26 cellular contexts compared by ENCODE assay signal in the genomic region with DNA sequence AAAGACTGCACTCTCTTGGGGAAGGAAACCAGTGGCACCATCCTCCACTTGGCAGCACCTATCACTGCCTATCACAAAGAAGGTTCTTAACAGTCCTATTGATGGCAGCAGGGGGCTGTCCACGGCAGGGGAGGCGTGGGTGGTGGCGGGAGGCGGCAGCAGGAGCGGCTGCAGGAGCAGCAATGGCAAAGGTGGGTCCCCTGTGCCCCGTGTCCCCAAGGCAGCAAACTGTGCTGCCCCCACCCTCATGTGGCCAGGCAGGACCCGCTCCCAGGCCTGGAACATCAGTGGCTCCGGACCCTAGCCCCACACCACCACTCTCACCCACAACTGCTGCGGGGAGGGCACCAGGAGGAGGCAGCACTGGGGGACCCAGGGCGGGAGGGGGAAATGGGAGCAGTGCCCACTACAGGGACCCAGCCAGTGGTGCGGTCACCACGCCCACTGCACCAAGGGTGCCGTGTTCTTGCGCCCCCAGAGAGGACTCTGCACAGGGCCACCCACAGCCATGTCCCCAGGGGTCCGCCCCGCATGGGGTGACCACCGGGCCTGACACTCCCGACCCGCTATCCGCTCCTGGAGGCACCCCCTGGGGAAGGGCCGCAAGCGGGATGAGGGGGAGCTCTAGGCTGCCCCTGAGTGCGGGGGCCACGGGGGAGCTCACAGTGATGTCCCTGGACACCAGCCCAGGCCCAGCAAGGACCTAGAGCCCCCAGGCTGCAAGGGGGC. TPM values are rescaled to one million over a fixed set of nuclear protein-coding genes. Genes with fewer than 3 reads are reported as not detected.
A peak's percentile ranks its signal among the peaks of the same experiment; 100 is the strongest.
DNase-seq lines count a peak whose midpoint lies in the region; ATAC-seq lines count a peak whose summit lies in the region.
"Had no signal": no experiment of that assay in that cellular context is flagged by ENCODE, and none has a peak within 500 bp of the region (broad histone marks: within the 10 kb centered on the region; RNA-seq: fewer than 3 reads in every experiment).

No MANE protein-coding gene starts in this region.

- no peak overlapping the region for H2AFZ ChIP-seq in neuronal stem cell (ENCODE audit: low read length)
- H2AFZ ChIP-seq: GM23248 had no signal

- no peak overlapping the region for H2BK120ac ChIP-seq in neuronal stem cell (ENCODE audit: low read depth, low read length)

- DNase-seq in right cardiac atrium (peak in 2 of 3 donors; percentile 47 to 51), left cardiac atrium (no peak), neuronal stem cell (ENCODE audit: low spot score) (no peak), aorta (no peak)
- DNase-seq in stimulated activated CD4-positive, alpha-beta T cell treated with anti-CD3 and anti-CD28 coated beads, Interleukin-4, amount 100 ng/mL, for 24 hours: no peak
- DNase-seq: 8988T, ACHN, Calu3, DMS79 treated with DMSO at 0.1 percent for 48 hours, GM23248, HCEC 1CT, Kasumi-1, NCI-H1092 treated with DMSO at 0.1 percent for 48 hours, NCI-H1436, NCI-H187, NCI-H2081 treated with DMSO at 0.1 percent for 48 hours, NCI-H2171, NCI-H226, NCI-H510A, NCI-H69, SIG-M5 had no signal

- no peak overlapping the region for H4K91ac ChIP-seq in neuronal stem cell (ENCODE audit: low read depth, low read length, poor library complexity)

- no peak overlapping the region for H3K4ac ChIP-seq in neuronal stem cell (ENCODE audit: low read length)

- no peak overlapping the region for H3K4me2 ChIP-seq in neuronal stem cell (ENCODE audit: insufficient read depth, low read length, poor library complexity, severe bottlenecking)

- H3K4me1 ChIP-seq in right cardiac atrium (ENCODE audit: control insufficient read depth, insufficient read depth, low read length) (no peaks in the 10 kb centered on the region), neuronal stem cell (ENCODE audit: control insufficient read depth in 2 of 2, insufficient read depth in 1 of 2, low read depth in 1 of 2, low read length in 2 of 2) (peaks cover 0 to 2% of the 10 kb centered on the region in 2 donors), aorta (ENCODE audit: control insufficient read depth in 1 of 2, insufficient read depth in 2 of 2, low read length in 2 of 2) (no peaks in the 10 kb centered on the region)

- H4K8ac ChIP-seq in neuronal stem cell (ENCODE audit: low read depth, low read length): no peak overlapping the region

- H2BK5ac ChIP-seq in neuronal stem cell (ENCODE audit: low read length): no peak overlapping the region

- peak overlapping the region; percentile 40 for H3K18ac ChIP-seq in neuronal stem cell (ENCODE audit: low read length)

- peak overlapping the region; percentile 60 for H2BK15ac ChIP-seq in neuronal stem cell (ENCODE audit: low read length)

- no peaks in the 10 kb centered on the region for H3K9me3 ChIP-seq in right cardiac atrium (ENCODE audit: control insufficient read depth, low read length)
- peaks cover 0 to 1% of the 10 kb centered on the region in 2 donors for H3K9me3 ChIP-seq in neuronal stem cell (replicated peaks in 1 of 2; ENCODE audit: control insufficient read depth in 2 of 2, insufficient read depth in 1 of 2, low read depth in 1 of 2, low read length in 2 of 2)
- no peaks in the 10 kb centered on the region for H3K9me3 ChIP-seq in aorta (ENCODE audit: control insufficient read depth, low read length)

- ATAC-seq in right cardiac atrium (peak; percentile 10 to 39), left cardiac atrium (no peak), esophagus mucosa (peak; percentile 23), aorta (ENCODE audit: low FRiP score) (peak; percentile 57), HG03159 (IDR thresholded peaks at IDR 0.05; ENCODE audit: unreplicated experiment) (no peak), GM18873 (IDR thresholded peaks at IDR 0.05; ENCODE audit: low FRiP score, unreplicated experiment) (no peak)
- ATAC-seq: K562 had no signal

- WGBS in right cardiac atrium: 94% methylated on average over 24 of the region's 24 CpGs
- no CpG with 5 or more reads among the region's 24 CpGs for WGBS in neuronal stem cell (ENCODE audit: extremely low coverage in 2 of 2, insufficient read length in 2 of 2, insufficient replicate concordance in 1 of 2), 2 donors
- 96 to 97% methylated on average over 22 to 24 of the region's 24 CpGs for WGBS in aorta, 2 donors

- H3K4me3 ChIP-seq in right cardiac atrium (ENCODE audit: low read length): no peak overlapping the region
- no peak overlapping the region for H3K4me3 ChIP-seq in neuronal stem cell (ENCODE audit: low read length in 2 of 2)
- H3K4me3 ChIP-seq in aorta (ENCODE audit: low read length in 2 of 2): no peak overlapping the region
- H3K4me3 ChIP-seq: GM23248, K562, SK-N-MC had no signal

- intact Hi-C loops in right cardiac atrium (cut with DNase I): loop anchor here in 2 of 4 donors (10.0 kb wide), 2 partner anchors 444 to 586 kb away; a partner anchor contains a TSS
- intact Hi-C loops in left cardiac atrium (cut with DNase I): no loop called here
- intact Hi-C loops in aorta (cut with DNase I): loop anchor here in 1 of 2 donors (10.0 kb wide), 2 partner anchors 76 to 164 kb away; no protein-coding TSS in a partner anchor

- no peak overlapping the region for H3K9ac ChIP-seq in neuronal stem cell (ENCODE audit: low read depth, low read length, poor library complexity)
- H3K9ac ChIP-seq: GM23248 had no signal

- H3K23ac ChIP-seq in neuronal stem cell (ENCODE audit: low read depth, low read length, poor library complexity): peak overlapping the region; percentile 43

- H3K79me1 ChIP-seq in neuronal stem cell (ENCODE audit: low read depth, low read length): no peaks in the 10 kb centered on the region

- H3K27me3 ChIP-seq in right cardiac atrium (ENCODE audit: control insufficient read depth, insufficient read depth): no peaks in the 10 kb centered on the region
- H3K27me3 ChIP-seq in neuronal stem cell (ENCODE audit: control insufficient read depth in 3 of 3, insufficient read depth in 3 of 3, low read depth in 1 of 3, low read length in 3 of 3): no peaks in the 10 kb centered on the region
- H3K27me3 ChIP-seq in aorta (ENCODE audit: control insufficient read depth in 1 of 2, insufficient read depth in 2 of 2, low read length in 1 of 2): no peaks in the 10 kb centered on the region

- H2AK5ac ChIP-seq in neuronal stem cell (ENCODE audit: low read depth, low read length): no peak overlapping the region

- H3K36me3 ChIP-seq in neuronal stem cell (replicated peaks in 1 of 2; ENCODE audit: control insufficient read depth in 2 of 2, insufficient read depth in 2 of 2, low read length in 2 of 2) (no peaks in the 10 kb centered on the region), aorta (ENCODE audit: control insufficient read depth in 1 of 2, insufficient read depth in 2 of 2, low read length in 1 of 2) (no peaks in the 10 kb centered on the region)

- H3K27ac ChIP-seq in right cardiac atrium (ENCODE audit: low read length) (no peak overlapping the region), neuronal stem cell (replicated peaks; ENCODE audit: low read length) (no peak overlapping the region), aorta (ENCODE audit: low read depth in 1 of 2, low read length in 2 of 2) (no peak overlapping the region)
- H3K27ac ChIP-seq: GM23248, SK-N-MC had no signal

- no peak overlapping the region for H3K14ac ChIP-seq in neuronal stem cell (ENCODE audit: low read length)

- H2BK12ac ChIP-seq in neuronal stem cell (ENCODE audit: low read length): no peak overlapping the region

RNA-seq across cellular contexts. Expression of a gene that starts 54.6 kb away (rescaled TPM):
- total RNA-seq in right cardiac atrium (10 to 100 TPM; 11.2 to 13.5 (median 12.7) TPM), left cardiac atrium (10 to 100 TPM in 1 of 2 donors, 1 to 10 TPM in 1; 8.4 to 20.8 TPM), esophagus mucosa (43.8 TPM), aorta (10 to 100 TPM; 66.1 to 67.1 TPM)
- polyA plus RNA-seq in right cardiac atrium (8.1 TPM), aorta (100 to 1,000 TPM; 103 to 138 TPM)
- polyA plus RNA-seq in neuronal stem cell (2013, experiment 1 of 2): 11.6 TPM
- 12.4 TPM for polyA plus RNA-seq in neuronal stem cell (2013, experiment 2 of 2)

Comparison
In these comparisons a context has a peak if more than half of its experiments do, and no peak if none do; other contexts are left out.
1. ATAC-seq: peak in right cardiac atrium (2 of 2), esophagus mucosa (single experiment) and aorta (single experiment); none in left cardiac atrium (0 of 2), HG03159 (single experiment) and GM18873 (single experiment).
2. DNase-seq: peak in right cardiac atrium (2 of 3); none in left cardiac atrium (single experiment), neuronal stem cell (single experiment), aorta (0 of 2) and stimulated activated CD4-positive, alpha-beta T cell treated with anti-CD3 and anti-CD28 coated beads, Interleukin-4, amount 100 ng/mL, for 24 hours (single experiment).